1 cellular context compared by ENCODE assay signal in genomic region chr19:35542209-35542608, GRCh38.
TF ChIP-seq lines count a peak whose summit lies in the region.

No MANE protein-coding gene starts in this region.

TF ChIP-seq in HepG2, 621 proteins besides CTCF, POLR2A, EP300 and RAD21:
- no peak for TF ChIP-seq MBD4 (IDR thresholded peaks at IDR 0.05; ENCODE audit: borderline replicate concordance, low read length)
- TF ChIP-seq AGO2 (optimal IDR thresholded peaks at IDR 0.05; ENCODE audit: low read depth, low read length), result peak; percentile 61
- TF ChIP-seq MYPOP (CRISPR knock-in tag; IDR thresholded peaks at IDR 0.05), result no peak
TF ChIP-seq in HepG2: peak in this region for 1.
